Comparison of ENCODE assay signal across 8 cellular contexts in genomic region chr19:41376241-41376997, GRCh38. TPM values are rescaled to one million over a fixed set of nuclear protein-coding genes. Genes with fewer than 3 reads are reported as not detected.
DNase-seq lines count a peak whose midpoint lies in the region; ATAC-seq and TF ChIP-seq lines count a peak whose summit lies in the region.

TSS of gene TMEM91 (plus strand) at chr19:41376533. CDS start at chr19:41378310, 1,777 bp downstream.

- no peaks in the 10 kb centered on the region for H3K27me3 Mint-ChIP-seq in activated CD4-positive, alpha-beta T cell treated with anti-CD3 and anti-CD28 coated beads, Interleukin-2, amount 10 ng/mL, durations not matched to agents 24 days and 14 days
- no peaks in the 10 kb centered on the region for H3K27me3 Mint-ChIP-seq in activated naive CD8-positive, alpha-beta T cell treated with anti-CD3 and anti-CD28 coated beads for 36 hours

- intact Hi-C loops in activated CD4-positive, alpha-beta T cell treated with anti-CD3 and anti-CD28 coated beads, Interleukin-2, amount 10 ng/mL, durations not matched to agents 24 days and 14 days (cut with micrococcal nuclease), result no loop called here
- intact Hi-C loops in left ventricle myocardium superior (cut with micrococcal nuclease), result no loop called here

- H3K4me3 ChIP-seq in retinal pigment epithelial cell (ENCODE audit: low read length), result peak within 1 kb of the TSS; percentile 63

- no peak for TF ChIP-seq CTCF in retinal pigment epithelial cell (conservative IDR thresholded peaks at IDR 0.05; ENCODE audit: low read depth, low read length)

- H3K4me3 Mint-ChIP-seq in activated CD4-positive, alpha-beta T cell treated with anti-CD3 and anti-CD28 coated beads, Interleukin-2, amount 10 ng/mL, durations not matched to agents 24 days and 14 days, result peak within 1 kb of the TSS; percentile 76
- H3K4me3 Mint-ChIP-seq in activated naive CD8-positive, alpha-beta T cell treated with anti-CD3 and anti-CD28 coated beads for 36 hours, result peak within 1 kb of the TSS; percentile 65

- H3K9me3 Mint-ChIP-seq in activated CD4-positive, alpha-beta T cell treated with anti-CD3 and anti-CD28 coated beads, Interleukin-2, amount 10 ng/mL, durations not matched to agents 24 days and 14 days, result no peaks in the 10 kb centered on the region
- H3K9me3 Mint-ChIP-seq in activated naive CD8-positive, alpha-beta T cell treated with anti-CD3 and anti-CD28 coated beads for 36 hours, result no peaks in the 10 kb centered on the region

- H3K4me1 Mint-ChIP-seq in activated CD4-positive, alpha-beta T cell treated with anti-CD3 and anti-CD28 coated beads, Interleukin-2, amount 10 ng/mL, durations not matched to agents 24 days and 14 days, result peaks cover 13% of the 10 kb centered on the region
- peaks cover 19% of the 10 kb centered on the region for H3K4me1 Mint-ChIP-seq in activated naive CD8-positive, alpha-beta T cell treated with anti-CD3 and anti-CD28 coated beads for 36 hours

- peaks cover 8% of the 10 kb centered on the region for H3K36me3 Mint-ChIP-seq in activated CD4-positive, alpha-beta T cell treated with anti-CD3 and anti-CD28 coated beads, Interleukin-2, amount 10 ng/mL, durations not matched to agents 24 days and 14 days (ENCODE audit: low read depth)
- H3K36me3 Mint-ChIP-seq in activated naive CD8-positive, alpha-beta T cell treated with anti-CD3 and anti-CD28 coated beads for 36 hours, result no peaks in the 10 kb centered on the region

- peak within 1 kb of the TSS; percentile 79 for H3K27ac Mint-ChIP-seq in activated CD4-positive, alpha-beta T cell treated with anti-CD3 and anti-CD28 coated beads, Interleukin-2, amount 10 ng/mL, durations not matched to agents 24 days and 14 days
- no peak within 1 kb of the TSS for H3K27ac Mint-ChIP-seq in activated naive CD8-positive, alpha-beta T cell treated with anti-CD3 and anti-CD28 coated beads for 36 hours

- peak; percentile 70 for DNase-seq in activated CD4-positive, alpha-beta T cell treated with anti-CD3 and anti-CD28 coated beads, Interleukin-2, amount 10 ng/mL, durations not matched to agents 24 days and 14 days
- no peak for DNase-seq in activated CD4-positive, alpha-beta T cell treated with anti-CD3 and anti-CD28 coated beads, Interleukin-2, amount 50 U/mL, for 1 hour
- DNase-seq in activated naive CD8-positive, alpha-beta T cell treated with anti-CD3 and anti-CD28 coated beads for 36 hours, result no peak
- peak; percentile 71 for DNase-seq in left ventricle myocardium superior
- no peak for DNase-seq in retinal pigment epithelial cell (ENCODE audit: low read depth)
- no peak for DNase-seq in SHP77 (lab: John Stamatoyannopoulos, UW)

- ATAC-seq in left ventricle myocardium superior (peak; percentile 56), HG02852 (IDR thresholded peaks at IDR 0.05; ENCODE audit: unreplicated experiment) (no peak), HG02610 (IDR thresholded peaks at IDR 0.05; ENCODE audit: unreplicated experiment) (no peak)

RNA-seq across cellular contexts. Expression of gene TMEM91, which starts in this region (rescaled TPM):
- total RNA-seq in activated CD4-positive, alpha-beta T cell treated with anti-CD3 and anti-CD28 coated beads, Interleukin-2, amount 10 ng/mL, durations not matched to agents 24 days and 14 days, result 4.2 and 5.8 TPM in 2 replicates
- 1 to 10 TPM; 4.0 to 4.5 TPM for total RNA-seq in activated naive CD8-positive, alpha-beta T cell treated with anti-CD3 and anti-CD28 coated beads for 36 hours
- total RNA-seq in left ventricle myocardium superior, result 3.6 TPM

Comparison
In these comparisons a context has a peak if more than half of its experiments do, and no peak if none do; other contexts are left out.
1. DNase-seq: peak in activated CD4-positive, alpha-beta T cell treated with anti-CD3 and anti-CD28 coated beads, Interleukin-2, amount 10 ng/mL, durations not matched to agents 24 days and 14 days (single experiment) and left ventricle myocardium superior (single experiment); none in activated CD4-positive, alpha-beta T cell treated with anti-CD3 and anti-CD28 coated beads, Interleukin-2, amount 50 U/mL, for 1 hour (single experiment), activated naive CD8-positive, alpha-beta T cell treated with anti-CD3 and anti-CD28 coated beads for 36 hours (single experiment), retinal pigment epithelial cell (single experiment) and SHP77 (0 of 2).